In the genomic region with DNA sequence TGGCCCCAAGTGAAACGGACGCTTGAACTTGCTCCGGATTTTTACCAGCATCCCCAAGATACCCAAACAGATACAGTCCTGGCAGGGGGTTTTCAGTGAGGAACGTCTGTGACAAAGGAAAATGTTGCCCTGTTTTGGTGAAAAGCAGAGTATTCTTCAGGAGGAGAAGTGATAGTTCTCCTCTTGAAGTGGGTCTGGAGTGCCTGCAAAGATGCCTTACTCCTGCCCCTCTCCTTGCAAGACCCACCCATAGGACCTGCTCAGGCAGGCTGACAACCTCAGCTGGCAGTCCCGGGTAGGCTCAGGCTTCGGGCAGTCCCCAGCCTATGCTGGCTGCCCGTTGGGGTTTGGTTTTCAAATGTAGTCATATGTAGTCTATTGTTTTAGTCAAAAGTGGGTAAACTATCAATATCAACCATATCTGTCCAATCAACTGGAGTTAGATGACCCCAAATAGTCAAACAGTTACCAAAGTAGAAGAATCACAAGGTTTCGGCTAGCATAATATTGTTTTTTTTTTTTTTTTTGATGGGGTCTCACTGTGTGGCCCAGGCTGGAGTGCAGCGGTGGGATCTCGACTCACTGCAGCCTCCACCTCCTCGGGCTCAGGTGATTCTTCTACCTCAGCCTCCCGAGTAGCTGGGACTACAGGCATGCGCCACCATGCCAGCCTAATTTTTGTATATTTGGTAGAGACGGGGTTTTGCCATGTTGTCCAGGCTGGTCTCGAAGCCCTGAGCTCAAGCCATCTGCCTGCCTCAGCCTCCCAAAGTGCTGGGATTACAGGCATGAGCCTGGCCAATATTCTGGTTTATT, we compare ENCODE assay signal across 9 cellular contexts. TPM values are rescaled to one million over a fixed set of nuclear protein-coding genes. Genes with fewer than 3 reads are reported as not detected.
DNase-seq lines count a peak whose midpoint lies in the region; ATAC-seq and TF ChIP-seq lines count a peak whose summit lies in the region.
"Had no signal": no experiment of that assay in that cellular context is flagged by ENCODE, and none has a peak within 500 bp of the region (broad histone marks: within the 10 kb centered on the region; RNA-seq: fewer than 3 reads in every experiment).

No MANE protein-coding gene starts in this region.

- H2AFZ ChIP-seq in mesenchymal stem cell (ENCODE audit: low read depth, low read length) = peak overlapping the region; percentile 87

- peaks cover 8% of the 10 kb centered on the region for H3K79me1 ChIP-seq in mesenchymal stem cell (replicated peaks; ENCODE audit: low read length, poor library complexity, severe bottlenecking)

- peak overlapping the region; percentile 16 for H2BK15ac ChIP-seq in mesenchymal stem cell (ENCODE audit: low read depth, poor library complexity, severe bottlenecking)

- H3K79me2 ChIP-seq in DOHH2 (ENCODE audit: control insufficient read depth, low read length) = peaks cover 44% of the 10 kb centered on the region

- peak overlapping the region; percentile 97 for H3K4me3 ChIP-seq in DOHH2 (ENCODE audit: low read length)
- H3K4me3 ChIP-seq in NB4 (ENCODE audit: low read depth, low read length) = peak overlapping the region; percentile 62
- peak overlapping the region in 1 of 2 experiments; percentile 97 for H3K4me3 ChIP-seq in mesenchymal stem cell (ENCODE audit: insufficient read depth in 1 of 2, low read depth in 1 of 2, low read length in 2 of 2)
- H3K4me3 ChIP-seq in vagina = peak overlapping the region; percentile 79 to 94

- no peak overlapping the region for H3K4ac ChIP-seq in mesenchymal stem cell (ENCODE audit: low read depth in 1 of 2, low read length in 2 of 2)

- no peak overlapping the region for H2BK5ac ChIP-seq in mesenchymal stem cell (ENCODE audit: low read depth, low read length, poor library complexity, severe bottlenecking)

- 97% methylated on average over 8 of the region's 15 CpGs for WGBS in mesenchymal stem cell

- TF ChIP-seq POLR2A in NB4 (IDR thresholded peaks at IDR 0.05; ENCODE audit: extremely low read depth, insufficient read length) = no peak
- TF ChIP-seq POLR2A in vagina (IDR thresholded peaks at IDR 0.05) = no peak

- TF ChIP-seq CTCF in DOHH2 (IDR thresholded peaks at IDR 0.05; ENCODE audit: low read depth, low read length, poor library complexity, severe bottlenecking) = no peak
- TF ChIP-seq CTCF in NB4 (IDR thresholded peaks at IDR 0.05; ENCODE audit: low read depth, low read length) = no peak
- TF ChIP-seq CTCF in vagina (IDR thresholded peaks at IDR 0.05) = no peak

- no peak overlapping the region for H2BK120ac ChIP-seq in mesenchymal stem cell (ENCODE audit: low read depth, low read length)

- peaks cover 12% of the 10 kb centered on the region for H4K20me1 ChIP-seq in DOHH2 (ENCODE audit: control insufficient read depth, insufficient read depth, low read depth, low read length)

- peak overlapping the region in 1 of 2 experiments; percentile 19 for H2BK12ac ChIP-seq in mesenchymal stem cell (ENCODE audit: low read length in 2 of 2)

- H3K4me2 ChIP-seq in DOHH2 (ENCODE audit: low read length) (peak overlapping the region; percentile 92), mesenchymal stem cell (ENCODE audit: low read length, poor library complexity, severe bottlenecking) (peak overlapping the region; percentile 71)

- peak overlapping the region in 1 of 2 experiments; percentile 64 for H3K14ac ChIP-seq in mesenchymal stem cell (ENCODE audit: low read length in 2 of 2)

- intact Hi-C loops in vagina (cut with DNase I) = no loop called here

- peak overlapping the region; percentile 43 for H4K91ac ChIP-seq in mesenchymal stem cell (ENCODE audit: low read length)

- H3K36me3 ChIP-seq in DOHH2 (ENCODE audit: control insufficient read depth, low read length) (peaks cover 51% of the 10 kb centered on the region), mesenchymal stem cell (ENCODE audit: control insufficient read depth in 1 of 2, insufficient read depth in 2 of 2, low read depth in 1 of 2, low read length in 2 of 2) (peaks cover 0 to 4% of the 10 kb centered on the region in 2 experiments), vagina (no peaks in the 10 kb centered on the region)

- no peak overlapping the region for H3K18ac ChIP-seq in mesenchymal stem cell (ENCODE audit: low read depth in 1 of 2, low read length in 2 of 2)

- H3K27me3 ChIP-seq in DOHH2 (ENCODE audit: control insufficient read depth, low read length) (no peaks in the 10 kb centered on the region), mesenchymal stem cell (ENCODE audit: control insufficient read depth in 1 of 2, insufficient read depth in 1 of 2, low read length in 2 of 2) (no peaks in the 10 kb centered on the region), vagina (no peaks in the 10 kb centered on the region)

- no peaks in the 10 kb centered on the region for H3K9me2 ChIP-seq in DOHH2 (replicated peaks; ENCODE audit: control insufficient read depth, low read length)

- ATAC-seq in GM21367 (IDR thresholded peaks at IDR 0.05; ENCODE audit: unreplicated experiment) (no peak), GM21515 (IDR thresholded peaks at IDR 0.05; ENCODE audit: unreplicated experiment) (no peak)

- H3K4me1 ChIP-seq in DOHH2 (ENCODE audit: control insufficient read depth, low read length) (peaks cover 21% of the 10 kb centered on the region), mesenchymal stem cell (ENCODE audit: control insufficient read depth, insufficient read depth, low read depth, low read length) (peaks cover 14% of the 10 kb centered on the region), vagina (peaks cover 41% of the 10 kb centered on the region)

- H3K23ac ChIP-seq in mesenchymal stem cell (ENCODE audit: low read length in 2 of 2) = peak overlapping the region in 1 of 2 experiments; percentile 86

- peak overlapping the region; percentile 88 for H3K9ac ChIP-seq in mesenchymal stem cell (ENCODE audit: low read length)

- H3F3A ChIP-seq in DOHH2 (ENCODE audit: control insufficient read depth, insufficient read depth) = peaks cover 19% of the 10 kb centered on the region

- H3K27ac ChIP-seq in DOHH2 (ENCODE audit: low read depth, low read length) (no peak overlapping the region), mesenchymal stem cell (ENCODE audit: low read length, poor library complexity, severe bottlenecking) (no peak overlapping the region), vagina (peak overlapping the region; percentile 84)

- H2AK5ac ChIP-seq in mesenchymal stem cell (ENCODE audit: low read length, severe bottlenecking) = no peak overlapping the region

- H3K9me3 ChIP-seq in DOHH2 (ENCODE audit: control insufficient read depth, insufficient read depth, low read length) (no peaks in the 10 kb centered on the region), mesenchymal stem cell (ENCODE audit: control insufficient read depth, low read length) (no peaks in the 10 kb centered on the region), vagina (no peaks in the 10 kb centered on the region)

- DNase-seq in NB4 (ENCODE audit: low read depth) (peak; percentile 57), astrocyte of the hippocampus (ENCODE audit: low read depth, low spot score) (peak; percentile 31), mesenchymal stem cell (no peak), vagina (ENCODE audit: extremely low spot score in 2 of 2) (no peak), OCI-M2 (lab: John Stamatoyannopoulos, UW; ENCODE audit: unreplicated experiment) (no peak)

- peak overlapping the region; percentile 78 for H4K8ac ChIP-seq in mesenchymal stem cell (ENCODE audit: low read length)

RNA-seq across cellular contexts. Expression of a gene that starts 1.0 kb away (rescaled TPM):
- polyA plus RNA-seq in mesenchymal stem cell (2013, experiment 1 of 2) = 48.3 TPM
- 47.5 TPM for polyA plus RNA-seq in mesenchymal stem cell (2013, experiment 2 of 2)
- 25.5 TPM for total RNA-seq in vagina

RNA-seq across cellular contexts. Expression of a gene that starts 14.9 kb away (rescaled TPM):
- not detected for polyA plus RNA-seq in mesenchymal stem cell (2013, experiment 1 of 2)
- 0.15 TPM for polyA plus RNA-seq in mesenchymal stem cell (2013, experiment 2 of 2)
- 7.9 TPM for total RNA-seq in vagina
- total RNA-seq: HT1080 had no signal

RNA-seq across cellular contexts. Expression of a gene that starts 22.8 kb away (rescaled TPM):
- polyA plus RNA-seq in mesenchymal stem cell (2013, experiment 1 of 2) = 0.01 TPM
- polyA plus RNA-seq in mesenchymal stem cell (2013, experiment 2 of 2) = not detected
- 0.25 TPM for total RNA-seq in vagina
- total RNA-seq: HT1080 had no signal

RNA-seq across cellular contexts. Expression of a gene that starts 48.1 kb away (rescaled TPM):
- not detected for polyA plus RNA-seq in mesenchymal stem cell (2013, experiment 1 of 2)
- polyA plus RNA-seq in mesenchymal stem cell (2013, experiment 2 of 2) = not detected
- 6.6 TPM for total RNA-seq in vagina
- total RNA-seq: HT1080 had no signal

Comparison
In these comparisons a context has a peak if more than half of its experiments do, and no peak if none do; other contexts are left out.
1. DNase-seq: peak in NB4 (single experiment) and astrocyte of the hippocampus (single experiment); none in mesenchymal stem cell (single experiment), vagina (0 of 2) and OCI-M2 (single experiment).